14 cellular contexts compared by ENCODE assay signal in genomic region chr11:133930767-133931448, GRCh38. TPM values are rescaled to one million over a fixed set of nuclear protein-coding genes. Genes with fewer than 3 reads are reported as not detected.
DNase-seq lines count a peak whose midpoint lies in the region; ATAC-seq, FAIRE-seq and TF ChIP-seq lines count a peak whose summit lies in the region.
"Had no signal": no experiment of that assay in that cellular context is flagged by ENCODE, and none has a peak within 500 bp of the region (broad histone marks: within the 10 kb centered on the region; RNA-seq: fewer than 3 reads in every experiment).

No MANE protein-coding gene starts in this region.

- H3F3A ChIP-seq in GM23248 (ENCODE audit: insufficient read depth): no peaks in the 10 kb centered on the region

- H3K79me2 ChIP-seq in GM23248 (ENCODE audit: insufficient read depth): no peaks in the 10 kb centered on the region

- H3K4me1 ChIP-seq in GM23248 (ENCODE audit: insufficient read depth): no peaks in the 10 kb centered on the region

- H3K36me3 ChIP-seq in GM23248 (ENCODE audit: low read depth) (no peaks in the 10 kb centered on the region), bronchial epithelial cell (ENCODE audit: control insufficient read depth, insufficient read depth, low read length) (no peaks in the 10 kb centered on the region)
- H3K36me3 ChIP-seq: neutrophil had no signal

- 70 to 75% methylated on average over 29 to 34 of the region's 36 CpGs for WGBS in GM23248 (ENCODE audit: low coverage in 1 of 2, low lambda C conversion rate in 2 of 2, missing lambda C conversion rate in 2 of 2), 2 experiments

- peak; percentile 13 for ATAC-seq in left lobe of liver

- in situ Hi-C loops in GM23248 (cut with MboI): no loop called here
- in situ Hi-C loops in KBM-7 (cut with MboI; ENCODE audit: low pct_unique_long_range_greater_than_20kb, low sequenced_read_pairs): loop anchor here (25.0 kb wide), 1 partner anchor 206 kb away; no protein-coding TSS in a partner anchor

- H2AFZ ChIP-seq in GM23248: no peak overlapping the region

- no peak overlapping the region for H3K4me3 ChIP-seq in GM23248
- no peak overlapping the region for H3K4me3 ChIP-seq in bronchial epithelial cell (ENCODE audit: low read depth, low read length)

- H3K9me2 ChIP-seq in GM23248 (ENCODE audit: insufficient read depth): no peaks in the 10 kb centered on the region

- TF ChIP-seq CTCF in bronchial epithelial cell (IDR thresholded peaks at IDR 0.05; ENCODE audit: insufficient read depth, low read length, severe bottlenecking): peak; percentile 37

- no peaks in the 10 kb centered on the region for H3K9me3 ChIP-seq in GM23248 (ENCODE audit: low read depth)
- H3K9me3 ChIP-seq: neutrophil had no signal

- H3K27me3 ChIP-seq in GM23248 (replicated peaks; ENCODE audit: insufficient read depth): no peaks in the 10 kb centered on the region
- no peaks in the 10 kb centered on the region for H3K27me3 ChIP-seq in bronchial epithelial cell (ENCODE audit: control insufficient read depth, insufficient read depth, low read length)

- no peak overlapping the region for H3K9ac ChIP-seq in GM23248

- DNase-seq in AG08396 (ENCODE audit: low spot score): peak; percentile 65
- peak; percentile 59 for DNase-seq in GM23248
- no peak for DNase-seq in bronchial epithelial cell (ENCODE audit: low read depth)
- DNase-seq in left lobe of liver (ENCODE audit: low spot score): no peak
- DNase-seq in NCI-H1436 (lab: John Stamatoyannopoulos, UW): no peak
- no peak for DNase-seq in NCI-H2227 (lab: John Stamatoyannopoulos, UW; ENCODE audit: unreplicated experiment)
- no peak for DNase-seq in KBM-7
- no peak for DNase-seq in DMS153 treated with DMSO at 0.1 percent for 48 hours (lab: John Stamatoyannopoulos, UW; ENCODE audit: unreplicated experiment)
- DNase-seq: activated CD8-positive, alpha-beta memory T cell treated with anti-CD3 and anti-CD28 coated beads, Interleukin-2, amount 50 U/mL, for 48 hours; NCI-H446 treated with DMSO at 0.1 percent for 48 hours; stimulated activated CD4-positive, alpha-beta T cell treated with anti-CD3 and anti-CD28 coated beads, Interleukin-4, amount 100 ng/mL, for 24 hours; SW 1271 had no signal

- H4K20me1 ChIP-seq in GM23248 (ENCODE audit: insufficient read depth): no peaks in the 10 kb centered on the region

- H3K4me2 ChIP-seq in GM23248 (ENCODE audit: unreplicated experiment): no peak overlapping the region

- H3K27ac ChIP-seq in GM23248: no peak overlapping the region
- H3K27ac ChIP-seq: neutrophil had no signal

- FAIRE-seq in bronchial epithelial cell (lab: Jason Lieb, UNC): no peak
- FAIRE-seq: colon had no signal

RNA-seq across cellular contexts. Expression of gene IGSF9B, which starts 25.9 kb away (rescaled TPM):
- total RNA-seq in GM23248 (2014; rRNA removed; shearing (Covaris generic)): 0.51 TPM in 1 of 2 replicates, not detected in the other
- polyA plus RNA-seq in GM23248 (2016; fragmentation: Nextera tagmentation; extraction: Ambion mirVana): 0.04 TPM in 1 of 2 replicates, not detected in the other
- total RNA-seq in bronchial epithelial cell (under 0.01 and 0.38 TPM in 2 replicates), left lobe of liver (0.13 TPM)

Comparison
In these comparisons a context has a peak if more than half of its experiments do, and no peak if none do; other contexts are left out.
1. DNase-seq: peak in AG08396 (single experiment) and GM23248 (single experiment); none in bronchial epithelial cell (single experiment), left lobe of liver (single experiment), NCI-H1436 (single experiment), NCI-H2227 (single experiment), KBM-7 (single experiment) and DMS153 treated with DMSO at 0.1 percent for 48 hours (single experiment).